ENCODE assay signal across 1 cellular context in the genomic region with DNA sequence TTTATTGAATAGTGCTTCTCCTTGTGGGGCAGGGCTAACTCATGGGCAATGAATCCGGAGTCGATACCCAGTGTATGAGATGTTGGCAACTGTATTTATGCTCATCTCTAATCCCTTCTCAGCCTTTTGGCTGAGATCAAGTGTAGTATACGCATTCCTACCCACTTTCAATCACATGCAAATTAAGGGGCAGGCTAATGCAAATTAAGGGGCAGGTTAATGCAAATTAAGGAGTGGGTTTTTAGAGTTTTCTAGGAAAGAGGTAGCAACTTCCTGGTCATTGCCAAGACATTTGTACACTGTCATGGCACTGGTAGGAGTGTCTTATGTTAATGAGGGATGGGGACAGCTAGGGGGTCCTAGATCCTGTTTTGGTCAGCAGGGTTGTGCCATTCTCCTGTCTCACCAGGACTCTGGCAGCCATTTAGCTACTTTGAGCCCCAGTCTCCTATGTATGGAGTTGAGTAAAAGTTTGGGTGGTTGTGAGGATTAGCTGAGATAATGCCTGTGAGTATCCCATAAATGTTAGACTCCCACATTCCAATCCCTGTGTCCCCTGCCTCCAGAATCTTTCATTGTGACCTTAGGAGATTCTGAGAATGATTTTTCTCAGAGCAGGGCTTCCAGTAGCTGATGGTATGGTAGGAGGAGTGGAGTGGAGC.
TF ChIP-seq lines count a peak whose summit lies in the region.

Gene CNBD2 (plus strand): TSS at position 612 of the 662 bp plus-strand sequence. CDS start 173 bp downstream, outside the sequence.

TF ChIP-seq in GM23338, 12 proteins besides CTCF, POLR2A, EP300 and RAD21 (continued from another document):
- TF ChIP-seq, protein P1, sequence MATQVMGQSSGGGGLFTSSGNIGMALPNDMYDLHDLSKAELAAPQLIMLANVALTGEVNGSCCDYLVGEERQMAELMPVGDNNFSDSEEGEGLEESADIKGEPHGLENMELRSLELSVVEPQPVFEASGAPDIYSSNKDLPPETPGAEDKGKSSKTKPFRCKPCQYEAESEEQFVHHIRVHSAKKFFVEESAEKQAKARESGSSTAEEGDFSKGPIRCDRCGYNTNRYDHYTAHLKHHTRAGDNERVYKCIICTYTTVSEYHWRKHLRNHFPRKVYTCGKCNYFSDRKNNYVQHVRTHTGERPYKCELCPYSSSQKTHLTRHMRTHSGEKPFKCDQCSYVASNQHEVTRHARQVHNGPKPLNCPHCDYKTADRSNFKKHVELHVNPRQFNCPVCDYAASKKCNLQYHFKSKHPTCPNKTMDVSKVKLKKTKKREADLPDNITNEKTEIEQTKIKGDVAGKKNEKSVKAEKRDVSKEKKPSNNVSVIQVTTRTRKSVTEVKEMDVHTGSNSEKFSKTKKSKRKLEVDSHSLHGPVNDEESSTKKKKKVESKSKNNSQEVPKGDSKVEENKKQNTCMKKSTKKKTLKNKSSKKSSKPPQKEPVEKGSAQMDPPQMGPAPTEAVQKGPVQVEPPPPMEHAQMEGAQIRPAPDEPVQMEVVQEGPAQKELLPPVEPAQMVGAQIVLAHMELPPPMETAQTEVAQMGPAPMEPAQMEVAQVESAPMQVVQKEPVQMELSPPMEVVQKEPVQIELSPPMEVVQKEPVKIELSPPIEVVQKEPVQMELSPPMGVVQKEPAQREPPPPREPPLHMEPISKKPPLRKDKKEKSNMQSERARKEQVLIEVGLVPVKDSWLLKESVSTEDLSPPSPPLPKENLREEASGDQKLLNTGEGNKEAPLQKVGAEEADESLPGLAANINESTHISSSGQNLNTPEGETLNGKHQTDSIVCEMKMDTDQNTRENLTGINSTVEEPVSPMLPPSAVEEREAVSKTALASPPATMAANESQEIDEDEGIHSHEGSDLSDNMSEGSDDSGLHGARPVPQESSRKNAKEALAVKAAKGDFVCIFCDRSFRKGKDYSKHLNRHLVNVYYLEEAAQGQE (IDR thresholded peaks at IDR 0.05; ENCODE audit: unreplicated experiment): no peak
- TF ChIP-seq NANOG (IDR thresholded peaks at IDR 0.05; ENCODE audit: borderline replicate concordance) (no peak), JUNB (IDR thresholded peaks at IDR 0.05; ENCODE audit: unreplicated experiment) (no peak), ETS1 (IDR thresholded peaks at IDR 0.05) (no peak), EZH2 (IDR thresholded peaks at IDR 0.05; ENCODE audit: low read depth, unreplicated experiment) (no peak), ZNF462 (CRISPR knock-in tag; IDR thresholded peaks at IDR 0.05) (no peak), ZNF331 (CRISPR knock-in tag; IDR thresholded peaks at IDR 0.05; ENCODE audit: low read depth) (no peak), EZH2phosphoT487 (IDR thresholded peaks at IDR 0.05; ENCODE audit: unreplicated experiment) (no peak), STAT1 (IDR thresholded peaks at IDR 0.05; ENCODE audit: unreplicated experiment) (no peak), ZNF114 (CRISPR knock-in tag; IDR thresholded peaks at IDR 0.05) (no peak)
